ENCODE assay signal across 3 cellular contexts in genomic region chr3:25849101-25849500, GRCh38.
TF ChIP-seq lines count a peak whose summit lies in the region.

No MANE protein-coding gene starts in this region.

TF ChIP-seq in SK-N-SH, 30 proteins besides CTCF, POLR2A, EP300 and RAD21:
- TF ChIP-seq NFIC (IDR thresholded peaks at IDR 0.05; ENCODE audit: borderline replicate concordance) (no peak), USF1 (IDR thresholded peaks at IDR 0.05; ENCODE audit: borderline replicate concordance, low read depth) (no peak), ZBTB33 (IDR thresholded peaks at IDR 0.05; ENCODE audit: borderline replicate concordance, low read depth) (no peak), GATA2 (CRISPR knock-in tag; IDR thresholded peaks at IDR 0.05) (no peak), TCF12 (IDR thresholded peaks at IDR 0.05) (no peak), MXI1 (IDR thresholded peaks at IDR 0.05; ENCODE audit: low read depth, low read length) (no peak)

TF ChIP-seq in SK-N-SH treated with all-trans-retinoic acid at 6 μM for 48 hours, 23 proteins besides CTCF, POLR2A, EP300 and RAD21:
- TF ChIP-seq CSDC2 (CRISPR knock-in tag; IDR thresholded peaks at IDR 0.05): no peak
- TF ChIP-seq ZFP30 (CRISPR knock-in tag; IDR thresholded peaks at IDR 0.05): no peak
- no peak for TF ChIP-seq TOX (CRISPR knock-in tag; IDR thresholded peaks at IDR 0.05; ENCODE audit: borderline replicate concordance)
- TF ChIP-seq TSHZ2 (CRISPR knock-in tag; IDR thresholded peaks at IDR 0.05): no peak
- no peak for TF ChIP-seq PPARA (CRISPR knock-in tag; IDR thresholded peaks at IDR 0.05; ENCODE audit: borderline replicate concordance)
- TF ChIP-seq ESRRG (CRISPR knock-in tag; IDR thresholded peaks at IDR 0.05): no peak
- TF ChIP-seq ZNF70 (CRISPR knock-in tag; IDR thresholded peaks at IDR 0.05): no peak
- no peak for TF ChIP-seq SNAI2 (CRISPR knock-in tag; IDR thresholded peaks at IDR 0.05)
- no peak for TF ChIP-seq ISL1 (CRISPR knock-in tag; IDR thresholded peaks at IDR 0.05)
- TF ChIP-seq POU6F1 (CRISPR knock-in tag; IDR thresholded peaks at IDR 0.05; ENCODE audit: borderline replicate concordance, low read depth): no peak
- TF ChIP-seq ZFP3 (CRISPR knock-in tag; IDR thresholded peaks at IDR 0.05): no peak

TF ChIP-seq in HepG2, 621 proteins besides CTCF, POLR2A, EP300 and RAD21:
- no peak for TF ChIP-seq ZNF143 (CRISPR knock-in tag; IDR thresholded peaks at IDR 0.05)
- TF ChIP-seq TEAD3 (CRISPR knock-in tag; optimal IDR thresholded peaks at IDR 0.05; ENCODE audit: borderline replicate concordance): peak; percentile 20
- TF ChIP-seq YEATS4 (CRISPR knock-in tag; IDR thresholded peaks at IDR 0.05; ENCODE audit: borderline replicate concordance): no peak
